Comparison of ENCODE assay signal across 1 cellular context in the genomic region with DNA sequence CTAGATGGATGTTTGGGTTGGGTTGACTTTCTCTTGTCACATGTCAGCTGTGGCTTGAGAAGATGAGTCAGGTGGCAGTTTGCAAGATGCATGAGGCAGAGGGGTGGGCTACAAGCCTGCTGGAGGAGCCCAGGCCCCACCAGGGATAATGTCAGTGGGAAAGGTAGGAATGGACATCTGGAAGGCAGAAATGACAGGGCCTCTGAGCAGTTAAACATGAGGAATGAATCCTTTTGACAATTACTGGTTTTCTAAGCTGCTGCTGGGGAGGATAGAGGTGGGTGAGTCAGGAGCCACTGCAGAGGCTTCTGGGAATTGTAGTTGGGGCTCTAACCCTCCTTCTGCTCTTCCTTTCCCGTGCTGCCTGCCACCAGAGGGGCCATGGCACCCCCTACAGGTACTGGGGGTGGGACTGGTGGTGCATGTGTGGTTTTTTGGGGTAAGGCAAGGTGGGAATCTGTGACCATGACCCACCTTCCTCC.
TF ChIP-seq lines count a peak whose summit lies in the region.

No MANE protein-coding gene starts in this region.

TF ChIP-seq in A549, 52 proteins besides CTCF, POLR2A, EP300 and RAD21 (continued from another document):
- no peak for TF ChIP-seq HES2 (IDR thresholded peaks at IDR 0.05)
- no peak for TF ChIP-seq JUN (IDR thresholded peaks at IDR 0.05)
- no peak for TF ChIP-seq HMGXB4 (CRISPR knock-in tag; IDR thresholded peaks at IDR 0.05; ENCODE audit: borderline replicate concordance)
- TF ChIP-seq EHMT2 (IDR thresholded peaks at IDR 0.05; ENCODE audit: low read depth) = no peak
- TF ChIP-seq PHF8 (IDR thresholded peaks at IDR 0.05; ENCODE audit: borderline replicate concordance, low read depth) = no peak
- no peak for TF ChIP-seq ELK1 (IDR thresholded peaks at IDR 0.05; ENCODE audit: low read depth, low read length)
- no peak for TF ChIP-seq ESRRA (IDR thresholded peaks at IDR 0.05; ENCODE audit: borderline replicate concordance, low read length)
- TF ChIP-seq, protein P1, sequence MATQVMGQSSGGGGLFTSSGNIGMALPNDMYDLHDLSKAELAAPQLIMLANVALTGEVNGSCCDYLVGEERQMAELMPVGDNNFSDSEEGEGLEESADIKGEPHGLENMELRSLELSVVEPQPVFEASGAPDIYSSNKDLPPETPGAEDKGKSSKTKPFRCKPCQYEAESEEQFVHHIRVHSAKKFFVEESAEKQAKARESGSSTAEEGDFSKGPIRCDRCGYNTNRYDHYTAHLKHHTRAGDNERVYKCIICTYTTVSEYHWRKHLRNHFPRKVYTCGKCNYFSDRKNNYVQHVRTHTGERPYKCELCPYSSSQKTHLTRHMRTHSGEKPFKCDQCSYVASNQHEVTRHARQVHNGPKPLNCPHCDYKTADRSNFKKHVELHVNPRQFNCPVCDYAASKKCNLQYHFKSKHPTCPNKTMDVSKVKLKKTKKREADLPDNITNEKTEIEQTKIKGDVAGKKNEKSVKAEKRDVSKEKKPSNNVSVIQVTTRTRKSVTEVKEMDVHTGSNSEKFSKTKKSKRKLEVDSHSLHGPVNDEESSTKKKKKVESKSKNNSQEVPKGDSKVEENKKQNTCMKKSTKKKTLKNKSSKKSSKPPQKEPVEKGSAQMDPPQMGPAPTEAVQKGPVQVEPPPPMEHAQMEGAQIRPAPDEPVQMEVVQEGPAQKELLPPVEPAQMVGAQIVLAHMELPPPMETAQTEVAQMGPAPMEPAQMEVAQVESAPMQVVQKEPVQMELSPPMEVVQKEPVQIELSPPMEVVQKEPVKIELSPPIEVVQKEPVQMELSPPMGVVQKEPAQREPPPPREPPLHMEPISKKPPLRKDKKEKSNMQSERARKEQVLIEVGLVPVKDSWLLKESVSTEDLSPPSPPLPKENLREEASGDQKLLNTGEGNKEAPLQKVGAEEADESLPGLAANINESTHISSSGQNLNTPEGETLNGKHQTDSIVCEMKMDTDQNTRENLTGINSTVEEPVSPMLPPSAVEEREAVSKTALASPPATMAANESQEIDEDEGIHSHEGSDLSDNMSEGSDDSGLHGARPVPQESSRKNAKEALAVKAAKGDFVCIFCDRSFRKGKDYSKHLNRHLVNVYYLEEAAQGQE (IDR thresholded peaks at IDR 0.05) = no peak
TF ChIP-seq in A549: peak in this region for 0.
